In genomic region chrX:154384284-154384892, GRCh38 we compare ENCODE assay signal across 13 cellular contexts. TPM values are rescaled to one million over a fixed set of nuclear protein-coding genes. Genes with fewer than 3 reads are reported as not detected.
DNase-seq lines count a peak whose midpoint lies in the region; ATAC-seq and TF ChIP-seq lines count a peak whose summit lies in the region.
"Had no signal": no experiment of that assay in that cellular context is flagged by ENCODE, and none has a peak within 500 bp of the region (broad histone marks: within the 10 kb centered on the region; RNA-seq: fewer than 3 reads in every experiment).

No MANE protein-coding gene starts in this region.

- H3K9me3 ChIP-seq in heart left ventricle, result no peaks in the 10 kb centered on the region
- no peaks in the 10 kb centered on the region for H3K9me3 ChIP-seq in right atrium auricular region
- H3K9me3 ChIP-seq in ascending aorta, result no peaks in the 10 kb centered on the region
- H3K9me3 ChIP-seq in A673 (ENCODE audit: low read depth, low read length, poor library complexity, severe bottlenecking), result no peaks in the 10 kb centered on the region

- no peak for TF ChIP-seq POLR2A in heart left ventricle (IDR thresholded peaks at IDR 0.05)

- peak in 11 of 12 donors; percentile 4 to 58 (median 38) for TF ChIP-seq CTCF in heart left ventricle (IDR thresholded peaks at IDR 0.05)
- peak in 1 of 2 donors; percentile 65 for TF ChIP-seq CTCF in right atrium auricular region (IDR thresholded peaks at IDR 0.05)
- peak in 2 of 3 experiments; percentile 25 to 51 for TF ChIP-seq CTCF in ascending aorta (IDR thresholded peaks at IDR 0.05)
- peak; percentile 48 for TF ChIP-seq CTCF in type B pancreatic cell (conservative IDR thresholded peaks at IDR 0.05)
- no peak for TF ChIP-seq CTCF in A673 (conservative IDR thresholded peaks at IDR 0.05; ENCODE audit: low read depth, low read length)

- H3K27me3 ChIP-seq in heart left ventricle (no peaks in the 10 kb centered on the region), right atrium auricular region (no peaks in the 10 kb centered on the region), ascending aorta (no peaks in the 10 kb centered on the region), A673 (replicated peaks; ENCODE audit: insufficient read depth, low read depth, low read length, poor library complexity) (no peaks in the 10 kb centered on the region)

- H3K27ac Mint-ChIP-seq in type B pancreatic cell, result no peak overlapping the region
- H3K27ac Mint-ChIP-seq: activated naive CD8-positive, alpha-beta T cell treated with anti-CD3 and anti-CD28 coated beads for 36 hours had no signal

- peaks cover 4% of the 10 kb centered on the region for H3K4me1 Mint-ChIP-seq in type B pancreatic cell (ENCODE audit: unreplicated experiment)

- H3K4me1 ChIP-seq in heart left ventricle (peaks cover 0 to 23% (median 10%) of the 10 kb centered on the region in 12 donors), right atrium auricular region (peaks cover 0 to 13% of the 10 kb centered on the region in 2 donors), ascending aorta (peaks cover 3 to 11% of the 10 kb centered on the region in 2 donors), A673 (ENCODE audit: insufficient read depth, low read length, poor library complexity, severe bottlenecking) (no peaks in the 10 kb centered on the region)

- H3K36me3 ChIP-seq in heart left ventricle (peaks cover 0 to 18% (median 5%) of the 10 kb centered on the region in 9 donors), right atrium auricular region (no peaks in the 10 kb centered on the region), ascending aorta (no peaks in the 10 kb centered on the region), A673 (ENCODE audit: insufficient read depth, low read length, poor library complexity, severe bottlenecking) (no peaks in the 10 kb centered on the region)

- H3K27me3 Mint-ChIP-seq in type B pancreatic cell, result no peaks in the 10 kb centered on the region
- H3K27me3 Mint-ChIP-seq: activated naive CD8-positive, alpha-beta T cell treated with anti-CD3 and anti-CD28 coated beads for 36 hours had no signal

- no TSS peak for BruUV-seq in A673 (replicated peaks; lab: Mats Ljungman, UMichigan)

- no peaks in the 10 kb centered on the region for H3K36me3 Mint-ChIP-seq in type B pancreatic cell

- H3K4me3 ChIP-seq in heart left ventricle (no peak overlapping the region), right atrium auricular region (no peak overlapping the region), ascending aorta (no peak overlapping the region), A673 (ENCODE audit: low read depth, low read length, poor library complexity, severe bottlenecking) (no peak overlapping the region)

- peak in 1 of 4 donors; percentile 29 for ATAC-seq in heart left ventricle
- peak; percentile 39 for ATAC-seq in left lobe of liver
- no peak for ATAC-seq in GM19395 (IDR thresholded peaks at IDR 0.05; ENCODE audit: unreplicated experiment)
- no peak for ATAC-seq in HG03378 (IDR thresholded peaks at IDR 0.05; ENCODE audit: unreplicated experiment)
- ATAC-seq: left colon had no signal

- CTCF ChIA-PET in A673 (lab: Charles Lee), result interaction anchor here (1.3 kb wide), 1 partner anchor 11 kb away, joined by 4 read pairs; no protein-coding TSS in a partner anchor

- POLR2A ChIA-PET in A673 (lab: Charles Lee; ENCODE audit: low non-redundant PET), result no interaction called here

- H3K4me3 Mint-ChIP-seq in type B pancreatic cell, result no peak overlapping the region
- H3K4me3 Mint-ChIP-seq: activated naive CD8-positive, alpha-beta T cell treated with anti-CD3 and anti-CD28 coated beads for 36 hours had no signal

- no peaks in the 10 kb centered on the region for H3K9me3 Mint-ChIP-seq in type B pancreatic cell
- H3K9me3 Mint-ChIP-seq: activated naive CD8-positive, alpha-beta T cell treated with anti-CD3 and anti-CD28 coated beads for 36 hours had no signal

- WGBS in heart left ventricle, 4 donors, result 46 to 73% (median 57%) methylated on average over 8 of the region's 8 CpGs

- intact Hi-C loops in heart left ventricle (cut with DNase I) (no loop called here), ascending aorta (cut with DNase I) (no loop called here), A673 (cut with micrococcal nuclease; ENCODE audit: unreplicated experiment) (no loop called here)

- H3K27ac ChIP-seq in heart left ventricle (peak overlapping the region in 2 of 12 donors; percentile 21 to 27), right atrium auricular region (peak overlapping the region in 1 of 2 donors; percentile 16), ascending aorta (peak overlapping the region in 1 of 2 donors; percentile 41), A673 (ENCODE audit: low read depth, low read length, poor library complexity, severe bottlenecking) (no peak overlapping the region)
- H3K27ac ChIP-seq: epithelial cell of prostate had no signal

- no peak for DNase-seq in heart left ventricle
- DNase-seq in right atrium auricular region (ENCODE audit: low spot score), result no peak
- no peak for DNase-seq in ascending aorta (ENCODE audit: low spot score in 2 of 2)
- DNase-seq in left lobe of liver (ENCODE audit: low spot score), result no peak
- DNase-seq in type B pancreatic cell (ENCODE audit: extremely low spot score, unreplicated experiment), result no peak
- no peak for DNase-seq in A673 (ENCODE audit: low spot score)
- DNase-seq: activated CD4-positive, alpha-beta T cell treated with anti-CD3 and anti-CD28 coated beads, Interleukin-2, amount 50 U/mL, for 1 hour; activated naive CD8-positive, alpha-beta T cell treated with anti-CD3 and anti-CD28 coated beads for 36 hours; NCI-H1436 treated with DMSO at 0.1 percent for 48 hours had no signal

RNA-seq across cellular contexts. Expression of gene EMD, which starts 5.3 kb away (rescaled TPM):
- total RNA-seq in heart left ventricle (10 to 100 TPM; 37.6 to 76.8 (median 52.8) TPM), right atrium auricular region (10 to 100 TPM; 41.5 to 47.0 TPM), ascending aorta (86.3 TPM), left lobe of liver (19.5 TPM), type B pancreatic cell (ENCODE audit: low replicate concordance) (56.7 and 62.7 TPM in 2 replicates), A673 (2021) (79.6 and 84.7 TPM in 2 replicates)
- polyA plus RNA-seq in heart left ventricle, result 100 to 1,000 TPM in 1 of 2 donors, 10 to 100 TPM in 1; 71.9 to 152 TPM

RNA-seq across cellular contexts. Expression of gene FLNA, which starts 10.0 kb away (rescaled TPM):
- total RNA-seq in heart left ventricle, result 100 to 1,000 TPM; 155 to 465 (median 234) TPM
- 100 to 1,000 TPM; 226 to 274 TPM for polyA plus RNA-seq in heart left ventricle
- 100 to 1,000 TPM; 263 to 419 TPM for total RNA-seq in right atrium auricular region
- 6,152 TPM for total RNA-seq in ascending aorta
- total RNA-seq in left lobe of liver, result 76.6 TPM
- 806 and 851 TPM in 2 replicates for total RNA-seq in type B pancreatic cell (ENCODE audit: low replicate concordance)
- 1,123 and 1,210 TPM in 2 replicates for total RNA-seq in A673 (2021)

RNA-seq across cellular contexts. Expression of gene RPL10, which starts 13.8 kb away (rescaled TPM):
- total RNA-seq in heart left ventricle, result 1,000 to 10,000 TPM; 1,381 to 3,072 (median 2,052) TPM
- 1,000 to 10,000 TPM; 2,362 to 5,995 TPM for polyA plus RNA-seq in heart left ventricle
- total RNA-seq in right atrium auricular region, result 1,000 to 10,000 TPM; 1,667 to 4,587 TPM
- total RNA-seq in ascending aorta, result 4,298 TPM
- total RNA-seq in left lobe of liver, result 1,085 TPM
- 2,880 and 3,042 TPM in 2 replicates for total RNA-seq in type B pancreatic cell (ENCODE audit: low replicate concordance)
- total RNA-seq in A673 (2021), result 2,429 and 2,445 TPM in 2 replicates

RNA-seq across cellular contexts. Expression of gene DNASE1L1, which starts 24.7 kb away (rescaled TPM):
- 100 to 1,000 TPM in 2 of 9 donors, 10 to 100 TPM in 7; 26.7 to 117 (median 43.8) TPM for total RNA-seq in heart left ventricle
- 10 to 100 TPM; 27.7 to 57.1 TPM for polyA plus RNA-seq in heart left ventricle
- total RNA-seq in right atrium auricular region, result 10 to 100 TPM; 74.4 to 84.0 TPM
- total RNA-seq in ascending aorta, result 52.5 TPM
- 14.9 TPM for total RNA-seq in left lobe of liver
- total RNA-seq in type B pancreatic cell (ENCODE audit: low replicate concordance), result 13.3 and 14.4 TPM in 2 replicates
- total RNA-seq in A673 (2021), result 6.8 and 8.3 TPM in 2 replicates

RNA-seq across cellular contexts. Expression of gene TAFAZZIN, which starts 27.0 kb away (rescaled TPM):
- 10 to 100 TPM; 29.1 to 38.6 (median 34.5) TPM for total RNA-seq in heart left ventricle
- polyA plus RNA-seq in heart left ventricle, result 10 to 100 TPM; 27.2 to 51.1 TPM
- total RNA-seq in right atrium auricular region, result 10 to 100 TPM; 24.8 to 28.9 TPM
- 33.4 TPM for total RNA-seq in ascending aorta
- 21.0 TPM for total RNA-seq in left lobe of liver
- total RNA-seq in type B pancreatic cell (ENCODE audit: low replicate concordance), result 30.5 and 46.1 TPM in 2 replicates
- 41.8 and 55.8 TPM in 2 replicates for total RNA-seq in A673 (2021)
